ENCODE assay signal across 16 cellular contexts in the genomic region with DNA sequence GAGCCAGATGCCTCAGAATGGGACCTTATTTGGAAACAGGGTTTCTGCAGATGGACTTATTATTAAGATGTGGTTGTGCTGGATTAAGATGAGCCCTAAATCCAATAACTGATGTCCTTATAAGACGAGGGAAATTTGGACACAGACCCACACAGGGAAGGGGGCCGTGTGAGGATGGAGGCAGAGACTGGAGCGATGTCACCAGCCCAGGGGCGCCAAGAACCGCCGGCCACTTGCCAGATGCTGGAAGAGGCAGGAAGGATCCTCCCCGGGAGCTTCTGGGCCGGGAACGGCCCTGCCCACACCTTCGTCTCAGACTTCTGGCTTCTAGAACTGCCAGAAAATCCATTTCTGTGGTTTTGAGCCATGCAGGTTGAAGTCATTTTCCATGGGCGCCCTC. TPM values are rescaled to one million over a fixed set of nuclear protein-coding genes. Genes with fewer than 3 reads are reported as not detected.
DNase-seq lines count a peak whose midpoint lies in the region; ATAC-seq, FAIRE-seq and TF ChIP-seq lines count a peak whose summit lies in the region.
"Had no signal": no experiment of that assay in that cellular context is flagged by ENCODE, and none has a peak within 500 bp of the region (broad histone marks: within the 10 kb centered on the region; RNA-seq: fewer than 3 reads in every experiment).

No MANE protein-coding gene starts in this region.

- H3K4me1 Mint-ChIP-seq in naive B cell (peaks cover 50 to 63% (median 50%) of the 10 kb centered on the region in 3 donors), Calu3 (ENCODE audit: low read depth, unreplicated experiment) (no peaks in the 10 kb centered on the region)

- TF ChIP-seq POLR2A in esophagus squamous epithelium (IDR thresholded peaks at IDR 0.05): no peak

- CTCF ChIA-PET in Calu3 (lab: Charles Lee): no interaction called here

- H3K27ac Mint-ChIP-seq in naive B cell: peak overlapping the region; percentile 90 to 100 (median 98)
- H3K27ac Mint-ChIP-seq in Calu3 (ENCODE audit: unreplicated experiment): no peak overlapping the region
- H3K27ac Mint-ChIP-seq: CD8-positive, alpha-beta T cell had no signal

- H3K4me1 ChIP-seq in esophagus squamous epithelium: no peaks in the 10 kb centered on the region
- no peaks in the 10 kb centered on the region for H3K4me1 ChIP-seq in urinary bladder (ENCODE audit: insufficient read depth)

- peaks cover 0 to 14% (median 11%) of the 10 kb centered on the region in 7 donors for H3K9me3 Mint-ChIP-seq in naive B cell
- H3K9me3 Mint-ChIP-seq in Calu3 (ENCODE audit: low read depth, unreplicated experiment): peaks cover 4% of the 10 kb centered on the region
- H3K9me3 Mint-ChIP-seq: CD8-positive, alpha-beta T cell had no signal

- H3K27me3 ChIP-seq in esophagus squamous epithelium: no peaks in the 10 kb centered on the region
- H3K27me3 ChIP-seq: BLaER1 had no signal

- no peaks in the 10 kb centered on the region for H3K9me3 ChIP-seq in esophagus squamous epithelium
- H3K9me3 ChIP-seq: BLaER1 had no signal

- no TSS peak for BruUV-seq in Calu3 (replicated peaks; lab: Mats Ljungman, UMichigan)

- DNase-seq in Right ventricle myocardium superior (peak; percentile 61), Right ventricle myocardium inferior (ENCODE audit: missing footprints) (no peak), esophagus squamous epithelium (lab: John Stamatoyannopoulos, UW) (no peak), naive B cell (no peak), Calu3 (no peak), frontal cortex (ENCODE audit: low spot score in 2 of 2) (no peak)
- DNase-seq: 8988T; CD8-positive, alpha-beta T cell; DMS79 treated with DMSO at 0.1 percent for 48 hours; HCEC 1CT; NCI-H187 treated with DMSO at 0.1 percent for 48 hours; NCI-H526 treated with DMSO at 0.1 percent for 48 hours had no signal

- H3K4me3 Mint-ChIP-seq in naive B cell (peak overlapping the region in 2 of 8 donors; percentile 15 to 26), Calu3 (ENCODE audit: low read depth, unreplicated experiment) (no peak overlapping the region)
- H3K4me3 Mint-ChIP-seq: CD8-positive, alpha-beta T cell had no signal

- H3K36me3 Mint-ChIP-seq in naive B cell: peaks cover 9 to 14% of the 10 kb centered on the region in 2 donors
- H3K36me3 Mint-ChIP-seq in Calu3 (ENCODE audit: insufficient read depth, unreplicated experiment): peaks cover 5% of the 10 kb centered on the region
- H3K36me3 Mint-ChIP-seq: CD8-positive, alpha-beta T cell had no signal

- H3K27me3 Mint-ChIP-seq in naive B cell (no peaks in the 10 kb centered on the region), Calu3 (ENCODE audit: unreplicated experiment) (peaks cover 29% of the 10 kb centered on the region)

- ATAC-seq in Right ventricle myocardium superior (ENCODE audit: poor library complexity) (peak; percentile 40), Right ventricle myocardium inferior (no peak), naive B cell (ENCODE audit: low read depth in 2 of 2) (no peak), GM19328 (IDR thresholded peaks at IDR 0.05; ENCODE audit: unreplicated experiment) (no peak)
- ATAC-seq: CD8-positive, alpha-beta T cell had no signal

- TF ChIP-seq CTCF in esophagus squamous epithelium (IDR thresholded peaks at IDR 0.05) (no peak), Calu3 (IDR thresholded peaks at IDR 0.05; ENCODE audit: unreplicated experiment) (no peak)

- H3K27ac ChIP-seq in esophagus squamous epithelium (peak overlapping the region; percentile 51 to 83 (median 77)), urinary bladder (ENCODE audit: low read depth) (peak overlapping the region; percentile 4)

- peak overlapping the region in 1 of 4 donors; percentile 51 for H3K4me3 ChIP-seq in esophagus squamous epithelium
- no peak overlapping the region for H3K4me3 ChIP-seq in urinary bladder (ENCODE audit: low read depth, low read length)
- H3K4me3 ChIP-seq: BLaER1 had no signal

- H3K36me3 ChIP-seq in esophagus squamous epithelium (no peaks in the 10 kb centered on the region), urinary bladder (ENCODE audit: insufficient read depth) (no peaks in the 10 kb centered on the region)

- WGBS in esophagus squamous epithelium, 2 donors: 42 to 52% methylated on average over 10 to 11 of the region's 11 CpGs
- 26% methylated on average over 11 of the region's 11 CpGs for WGBS in urinary bladder

- intact Hi-C loops in Right ventricle myocardium superior (cut with DNase I): no loop called here
- intact Hi-C loops in Right ventricle myocardium inferior (cut with DNase I): no loop called here
- intact Hi-C loops in esophagus squamous epithelium (cut with DNase I): no loop called here
- intact Hi-C loops in Calu3 (cut with micrococcal nuclease; ENCODE audit: unreplicated experiment): no loop called here

- FAIRE-seq in frontal cortex (lab: Jason Lieb, UNC): no peak
- FAIRE-seq: HTR-8/SVneo had no signal

RNA-seq across cellular contexts. Expression of gene GNG7, which starts 26.6 kb away (rescaled TPM):
- 35.2 TPM for total RNA-seq in Right ventricle myocardium superior
- 26.7 TPM for total RNA-seq in Right ventricle myocardium inferior
- 1 to 10 TPM in 3 of 4 donors, under 1 TPM in 1; 0.57 to 3.8 (median 1.6) TPM for total RNA-seq in esophagus squamous epithelium
- polyA plus RNA-seq in naive B cell (ENCODE audit: low read depth in 6 of 6): 10 to 100 TPM; 49.1 to 72.0 (median 60.9) TPM
- 2.8 TPM for total RNA-seq in urinary bladder
- 13.9 TPM for polyA plus RNA-seq in urinary bladder
- 0.87 and 0.91 TPM in 2 replicates for total RNA-seq in Calu3 (2022)
- 7.7 TPM for total RNA-seq in frontal cortex

RNA-seq across cellular contexts. Expression of gene DIRAS1, which starts 45.3 kb away (rescaled TPM):
- total RNA-seq in Right ventricle myocardium superior (216 TPM), Right ventricle myocardium inferior (200 TPM), esophagus squamous epithelium (1 to 10 TPM in 2 of 4 donors, under 1 TPM in 2; 0.61 to 2.2 (median 1.4) TPM), urinary bladder (3.2 TPM), Calu3 (2022) (0.17 and 0.51 TPM in 2 replicates), frontal cortex (20.8 TPM)
- polyA plus RNA-seq in naive B cell (ENCODE audit: low read depth in 6 of 6) (1 to 10 TPM in 5 of 6 donors, under 1 TPM in 1; 0.92 to 2.7 (median 1.5) TPM), urinary bladder (13.3 TPM)
